8 cellular contexts compared by ENCODE assay signal in the genomic region with DNA sequence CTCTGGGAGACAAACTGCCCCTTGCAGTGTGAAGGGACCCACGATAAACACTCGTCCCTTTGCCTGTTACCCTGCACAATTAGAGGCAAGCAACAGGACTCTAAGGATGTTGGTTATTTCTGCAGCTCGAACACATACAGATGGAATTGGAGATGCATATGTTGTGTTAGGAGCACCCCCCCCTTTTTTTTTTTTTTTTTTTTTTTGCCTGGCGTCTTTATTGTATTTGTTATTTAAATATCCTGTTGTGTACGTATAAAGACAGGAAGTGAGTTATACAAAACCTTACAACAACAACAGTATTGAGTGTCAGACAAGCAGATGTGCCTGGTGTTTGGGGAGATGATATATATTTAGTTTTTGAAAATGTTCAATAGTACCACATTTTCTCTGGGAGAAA. TPM values are rescaled to one million over a fixed set of nuclear protein-coding genes. Genes with fewer than 3 reads are reported as not detected.
A peak's percentile ranks its signal among the peaks of the same experiment; 100 is the strongest.
DNase-seq lines count a peak whose midpoint lies in the region; ATAC-seq, FAIRE-seq and TF ChIP-seq lines count a peak whose summit lies in the region.

No MANE protein-coding gene starts in this region.

- H3K9ac ChIP-seq in skeletal muscle satellite cell (ENCODE audit: low read depth, low read length), result peak overlapping the region; percentile 70

- no peak for ATAC-seq in HG02981 (IDR thresholded peaks at IDR 0.05; ENCODE audit: unreplicated experiment)

- peak overlapping the region; percentile 93 for H3K4me2 ChIP-seq in skeletal muscle satellite cell (ENCODE audit: low read length)

- H3K36me3 ChIP-seq in skeletal muscle satellite cell (ENCODE audit: insufficient read depth, low read length), result no peaks in the 10 kb centered on the region

- H3K4me3 ChIP-seq in fibroblast of villous mesenchyme (ENCODE audit: low read depth, low read length) (peak overlapping the region; percentile 36), skeletal muscle satellite cell (ENCODE audit: low read length) (peak overlapping the region; percentile 70)

- FAIRE-seq in HTR-8/SVneo (lab: Jason Lieb, UNC), result no peak

- H3K4me1 ChIP-seq in skeletal muscle satellite cell (ENCODE audit: control insufficient read depth, insufficient read depth, low read length), result peaks cover 15% of the 10 kb centered on the region

- H3K27me3 ChIP-seq in skeletal muscle satellite cell (ENCODE audit: control insufficient read depth, insufficient read depth, low read length), result peaks cover 23% of the 10 kb centered on the region

- DNase-seq in HCEC 1CT (peak; percentile 33), NCI-H748 treated with DMSO at 0.1 percent for 48 hours (lab: John Stamatoyannopoulos, UW) (peak; percentile 78), fibroblast of villous mesenchyme (ENCODE audit: low read depth) (no peak), HTR-8/SVneo (ENCODE audit: insufficient read length, low spot score) (no peak), germinal center (ENCODE audit: low spot score) (no peak)
- DNase-seq in activated CD8-positive, alpha-beta memory T cell treated with anti-CD3 and anti-CD28 coated beads, Interleukin-2, amount 50 U/mL, for 4 hours, result no peak

- no peaks in the 10 kb centered on the region for H3K9me3 ChIP-seq in skeletal muscle satellite cell (replicated peaks; ENCODE audit: low read length)

- TF ChIP-seq CTCF in fibroblast of villous mesenchyme (IDR thresholded peaks at IDR 0.05; ENCODE audit: insufficient read depth, low read depth, low read length), result no peak

RNA-seq across cellular contexts. Expression of a gene that starts 23.0 kb away (rescaled TPM):
- 50.6 and 53.1 TPM in 2 replicates for total RNA-seq in fibroblast of villous mesenchyme
- 19.5 and 21.2 TPM in 2 replicates for total RNA-seq in skeletal muscle satellite cell (2012; rRNA removed)

Comparison
In these comparisons a context has a peak if more than half of its experiments do, and no peak if none do; other contexts are left out.
1. DNase-seq: peak in HCEC 1CT (single experiment) and NCI-H748 treated with DMSO at 0.1 percent for 48 hours (single experiment); none in fibroblast of villous mesenchyme (single experiment), HTR-8/SVneo (single experiment), germinal center (single experiment) and activated CD8-positive, alpha-beta memory T cell treated with anti-CD3 and anti-CD28 coated beads, Interleukin-2, amount 50 U/mL, for 4 hours (single experiment).